22 cellular contexts compared by ENCODE assay signal in the genomic region with DNA sequence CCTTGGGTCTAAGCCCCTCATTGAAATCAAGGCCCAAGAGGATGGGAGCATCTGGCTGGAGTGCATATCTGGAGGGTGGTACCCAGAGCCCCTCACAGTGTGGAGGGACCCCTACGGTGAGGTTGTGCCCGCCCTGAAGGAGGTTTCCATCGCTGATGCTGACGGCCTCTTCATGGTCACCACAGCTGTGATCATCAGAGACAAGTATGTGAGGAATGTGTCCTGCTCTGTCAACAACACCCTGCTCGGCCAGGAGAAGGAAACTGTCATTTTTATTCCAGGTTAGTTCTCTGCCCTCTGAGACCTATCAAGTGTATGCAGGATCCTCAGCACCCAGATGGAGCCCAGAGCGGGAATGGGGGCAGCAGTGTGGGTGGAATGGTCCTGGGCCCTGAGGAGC. TPM values are rescaled to one million over a fixed set of nuclear protein-coding genes. Genes with fewer than 3 reads are reported as not detected.
A peak's percentile ranks its signal among the peaks of the same experiment; 100 is the strongest.
DNase-seq lines count a peak whose midpoint lies in the region; TF ChIP-seq lines count a peak whose summit lies in the region.
"Had no signal": no experiment of that assay in that cellular context is flagged by ENCODE, and none has a peak within 500 bp of the region (broad histone marks: within the 10 kb centered on the region; RNA-seq: fewer than 3 reads in every experiment).

No MANE protein-coding gene starts in this region.

- no peak overlapping the region for H3K56ac ChIP-seq in mesendoderm (ENCODE audit: low read length)

- no peak overlapping the region for H2AK5ac ChIP-seq in mesendoderm (ENCODE audit: low read length)

- no peaks in the 10 kb centered on the region for H3K79me1 ChIP-seq in mesendoderm (ENCODE audit: low read length)

- no peak overlapping the region for H3K4me3 ChIP-seq in mesendoderm (ENCODE audit: low read length)
- no peak overlapping the region for H3K4me3 ChIP-seq in uterus
- H3K4me3 ChIP-seq in prostate gland, result no peak overlapping the region
- H3K4me3 ChIP-seq: heart right ventricle, lower lobe of right lung, pancreas, skin epidermis, upper lobe of right lung had no signal

- H2BK5ac ChIP-seq in mesendoderm (ENCODE audit: low read length), result no peak overlapping the region

- POLR2A ChIA-PET in RWPE1 (lab: Yijun Ruan, JAX; ENCODE audit: low non-redundant PET), result no interaction called here

- H3K79me2 ChIP-seq in mesendoderm (ENCODE audit: control insufficient read depth, insufficient read depth, low read length), result no peaks in the 10 kb centered on the region

- H3K9ac ChIP-seq in mesendoderm (ENCODE audit: low read length), result no peak overlapping the region

- H3K36me3 ChIP-seq in mesendoderm (ENCODE audit: control insufficient read depth, insufficient read depth, low read length), result peaks cover 2% of the 10 kb centered on the region
- H3K36me3 ChIP-seq in uterus, result no peaks in the 10 kb centered on the region
- no peaks in the 10 kb centered on the region for H3K36me3 ChIP-seq in prostate gland
- H3K36me3 ChIP-seq: pancreas had no signal

- H3K18ac ChIP-seq in mesendoderm (ENCODE audit: low read length), result no peak overlapping the region

- no peak overlapping the region for H2BK15ac ChIP-seq in mesendoderm (replicated peaks; ENCODE audit: low read depth)

- H3K23ac ChIP-seq in mesendoderm (ENCODE audit: low read length), result no peak overlapping the region

- H3K4me1 ChIP-seq in mesendoderm (ENCODE audit: control insufficient read depth, low read depth, low read length) (peaks cover 2% of the 10 kb centered on the region), uterus (peaks cover 0 to 6% of the 10 kb centered on the region in 2 donors), prostate gland (replicated peaks) (no peaks in the 10 kb centered on the region)
- H3K4me1 ChIP-seq: pancreas had no signal

- H3K27me3 ChIP-seq in mesendoderm (ENCODE audit: insufficient read depth, low read length, poor library complexity) (no peaks in the 10 kb centered on the region), uterus (no peaks in the 10 kb centered on the region), prostate gland (replicated peaks; ENCODE audit: insufficient read depth) (no peaks in the 10 kb centered on the region)
- H3K27me3 ChIP-seq: heart right ventricle, pancreas, upper lobe of right lung had no signal

- CTCF ChIA-PET in RWPE1 (lab: Yijun Ruan, JAX), result interaction anchor here (0.6 kb wide), 1 partner anchor 671 kb away, joined by 7 read pairs; no protein-coding TSS in a partner anchor

- no peak overlapping the region for H4K8ac ChIP-seq in mesendoderm (ENCODE audit: low read depth, low read length)

- H3K9me3 ChIP-seq in uterus (no peaks in the 10 kb centered on the region), prostate gland (no peaks in the 10 kb centered on the region)
- H3K9me3 ChIP-seq: heart right ventricle, lower lobe of right lung, pancreas, upper lobe of right lung had no signal

- intact Hi-C loops in uterus (cut with DNase I; ENCODE audit: low total_unique reads), result no loop called here
- intact Hi-C loops in prostate gland (cut with DNase I), result no loop called here

- DNase-seq in A172 (ENCODE audit: low spot score) (peak; percentile 34), GM03348 (ENCODE audit: low spot score) (peak; percentile 31), astrocyte of the hippocampus (ENCODE audit: low read depth, low spot score) (peak; percentile 32), mesendoderm (peak; percentile 73), RWPE1 (ENCODE audit: low spot score) (no peak), Ammon's horn (ENCODE audit: low spot score) (no peak), uterus (no peak), prostate gland (ENCODE audit: low spot score) (no peak)
- DNase-seq: ACHN; activated CD8-positive, alpha-beta T cell treated with anti-CD3 and anti-CD28 coated beads for 36 hours; activated T-cell treated with anti-CD3 and anti-CD28 coated beads, Interleukin-2, amount 50 U/mL, for 48 hours; CD4-positive, alpha-beta memory T cell; heart right ventricle; Kasumi-1; lower lobe of right lung; NCI-H1105 treated with DMSO at 0.1 percent for 48 hours; NCI-H524; pancreas; SHP77 treated with DMSO at 0.1 percent for 48 hours; stimulated activated CD4-positive, alpha-beta T cell treated with anti-CD3 and anti-CD28 coated beads, Interleukin-4, amount 100 ng/mL, for 24 hours; upper lobe of right lung had no signal

- H2BK120ac ChIP-seq in mesendoderm (ENCODE audit: low read depth, low read length), result no peak overlapping the region

- no peak overlapping the region for H3K4me2 ChIP-seq in mesendoderm (ENCODE audit: low read length)

- H3K27ac ChIP-seq in mesendoderm (ENCODE audit: low read depth, low read length), result no peak overlapping the region
- no peak overlapping the region for H3K27ac ChIP-seq in RWPE1
- H3K27ac ChIP-seq in uterus, result no peak overlapping the region
- H3K27ac ChIP-seq in prostate gland, result no peak overlapping the region
- H3K27ac ChIP-seq: heart right ventricle, lower lobe of right lung, pancreas, skin epidermis, upper lobe of right lung had no signal

- no peak overlapping the region for H3K4ac ChIP-seq in mesendoderm (ENCODE audit: low read depth, low read length)

- no peak for TF ChIP-seq CTCF in RWPE1 (conservative IDR thresholded peaks at IDR 0.05; ENCODE audit: low read depth)
- TF ChIP-seq CTCF in uterus (IDR thresholded peaks at IDR 0.05), result no peak
- no peak for TF ChIP-seq CTCF in prostate gland (IDR thresholded peaks at IDR 0.05)

- no CpG with 5 or more reads among the region's 6 CpGs for WGBS in mesendoderm (ENCODE audit: extremely low coverage, insufficient coverage, low lambda C conversion rate)
- 74% methylated on average over 6 of the region's 6 CpGs for WGBS in prostate gland

- no peak for TF ChIP-seq POLR2A in uterus (IDR thresholded peaks at IDR 0.05)
- no peak for TF ChIP-seq POLR2A in prostate gland (IDR thresholded peaks at IDR 0.05)

- H4K5ac ChIP-seq in mesendoderm (ENCODE audit: low read length), result no peak overlapping the region

RNA-seq across cellular contexts. Expression of gene BTN2A2, which starts 5.1 kb away (rescaled TPM):
- 12.0 and 13.0 TPM in 2 replicates for total RNA-seq in A172 (2014; rRNA removed; shearing (Covaris generic))
- polyA plus RNA-seq in mesendoderm (2013, experiment 1 of 2), result 7.0 TPM
- 6.1 TPM for polyA plus RNA-seq in mesendoderm (2013, experiment 2 of 2)
- total RNA-seq in uterus, result 10 to 100 TPM in 2 of 4 donors, 1 to 10 TPM in 2; 6.5 to 24.3 (median 14.6) TPM
- 10 to 100 TPM in 1 of 2 donors, 1 to 10 TPM in 1; 8.7 to 19.8 TPM for total RNA-seq in prostate gland

RNA-seq across cellular contexts. Expression of gene BTN3A1, which starts 14.1 kb away (rescaled TPM):
- 14.0 and 19.6 TPM in 2 replicates for total RNA-seq in A172 (2014; rRNA removed; shearing (Covaris generic))
- 0.66 TPM for polyA plus RNA-seq in mesendoderm (2013, experiment 1 of 2)
- 0.84 TPM for polyA plus RNA-seq in mesendoderm (2013, experiment 2 of 2)
- total RNA-seq in uterus (10 to 100 TPM in 3 of 4 donors, 1 to 10 TPM in 1; 9.1 to 64.2 (median 20.8) TPM), prostate gland (10 to 100 TPM; 15.6 to 15.9 TPM)

RNA-seq across cellular contexts. Expression of gene BTN3A2, which starts 23.0 kb away (rescaled TPM):
- total RNA-seq in A172 (2014; rRNA removed; shearing (Covaris generic)), result 9.9 and 13.3 TPM in 2 replicates
- polyA plus RNA-seq in mesendoderm (2013, experiment 1 of 2), result 0.49 TPM
- 0.52 TPM for polyA plus RNA-seq in mesendoderm (2013, experiment 2 of 2)
- total RNA-seq in uterus (10 to 100 TPM in 3 of 4 donors, 1 to 10 TPM in 1; 8.7 to 70.6 (median 26.4) TPM), prostate gland (10 to 100 TPM; 15.9 to 35.9 TPM)

RNA-seq across cellular contexts. Expression of gene BTN3A3, which starts 52.3 kb away (rescaled TPM):
- total RNA-seq in A172 (2014; rRNA removed; shearing (Covaris generic)), result 4.7 and 5.0 TPM in 2 replicates
- 0.13 TPM for polyA plus RNA-seq in mesendoderm (2013, experiment 1 of 2)
- polyA plus RNA-seq in mesendoderm (2013, experiment 2 of 2), result 0.15 TPM
- total RNA-seq in uterus, result 10 to 100 TPM in 2 of 4 donors, 1 to 10 TPM in 2; 7.2 to 44.4 (median 22.0) TPM
- 10 to 100 TPM; 12.2 to 12.4 TPM for total RNA-seq in prostate gland

Comparison
In these comparisons a context has a peak if more than half of its experiments do, and no peak if none do; other contexts are left out.
1. DNase-seq: peak in A172 (single experiment), GM03348 (single experiment), astrocyte of the hippocampus (single experiment) and mesendoderm (single experiment); none in RWPE1 (single experiment), Ammon's horn (single experiment), uterus (0 of 2) and prostate gland (single experiment).